ENCODE assay signal across 27 cellular contexts in the genomic region with DNA sequence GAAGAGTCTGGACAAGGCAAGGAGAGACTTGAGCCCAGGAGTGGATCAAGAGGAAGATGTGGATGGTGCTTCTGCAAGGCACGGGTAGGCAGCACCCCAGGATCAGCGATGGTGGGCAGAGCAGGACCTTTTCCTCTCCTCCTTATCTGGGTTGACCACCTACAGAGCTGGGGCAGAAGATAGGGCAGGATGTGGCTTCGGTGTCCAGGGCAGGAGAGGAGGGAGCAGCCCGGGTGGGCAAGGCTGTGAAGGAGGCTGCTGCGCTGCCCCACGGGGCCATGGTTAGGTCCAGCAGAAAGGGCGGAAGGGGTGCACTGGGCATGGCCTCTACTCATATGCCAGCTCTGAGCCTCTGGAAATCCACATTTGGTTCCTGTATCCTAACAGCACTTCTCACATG. TPM values are rescaled to one million over a fixed set of nuclear protein-coding genes. Genes with fewer than 3 reads are reported as not detected.
DNase-seq lines count a peak whose midpoint lies in the region; ATAC-seq and TF ChIP-seq lines count a peak whose summit lies in the region.
"Had no signal": no experiment of that assay in that cellular context is flagged by ENCODE, and none has a peak within 500 bp of the region (broad histone marks: within the 10 kb centered on the region; RNA-seq: fewer than 3 reads in every experiment).

No MANE protein-coding gene starts in this region.

- intact Hi-C loops in Right ventricle myocardium superior (cut with DNase I), result no loop called here
- intact Hi-C loops in left cardiac atrium (cut with DNase I), result no loop called here
- intact Hi-C loops in activated B cell treated with CpG ODN at 0.5 μM for 24 hours (cut with micrococcal nuclease), result no loop called here
- intact Hi-C loops in natural killer cell (cut with micrococcal nuclease), result no loop called here

- TF ChIP-seq CTCF in activated B cell treated with CpG ODN at 0.5 μM for 24 hours (IDR thresholded peaks at IDR 0.05), result no peak
- TF ChIP-seq CTCF in natural killer cell (IDR thresholded peaks at IDR 0.05), result no peak

- no peak overlapping the region for H3K4me3 Mint-ChIP-seq in activated B cell treated with CpG ODN at 0.5 μM for 24 hours
- H3K4me3 Mint-ChIP-seq in natural killer cell, result no peak overlapping the region
- no peak overlapping the region for H3K4me3 Mint-ChIP-seq in T-helper 2 cell treated with Interferon-gamma antibody and Interleukin-4, amounts not matched to agents 5 μg/mL and 100 μg/mL, for 36 hours
- H3K4me3 Mint-ChIP-seq: activated CD4-positive, alpha-beta T cell treated with anti-CD3 and anti-CD28 coated beads, Interleukin-2, amount 10 ng/mL, durations not matched to agents 7 days and 5 days; activated naive CD4-positive, alpha-beta T cell treated with anti-CD3 and anti-CD28 coated beads for 36 hours; endodermal cell; nephron progenitor cell had no signal

- H3K4me1 Mint-ChIP-seq in activated B cell treated with CpG ODN at 0.5 μM for 24 hours (peaks cover 28% of the 10 kb centered on the region), natural killer cell (peaks cover 45 to 47% of the 10 kb centered on the region in 2 donors)
- H3K4me1 Mint-ChIP-seq in T-helper 2 cell treated with Interferon-gamma antibody and Interleukin-4, amounts not matched to agents 5 μg/mL and 100 μg/mL, for 36 hours (ENCODE audit: low read depth), result peaks cover 29% of the 10 kb centered on the region

- peak overlapping the region; percentile 50 for H3K27ac Mint-ChIP-seq in activated B cell treated with CpG ODN at 0.5 μM for 24 hours
- H3K27ac Mint-ChIP-seq in natural killer cell, result peak overlapping the region in 1 of 2 donors; percentile 29
- no peak overlapping the region for H3K27ac Mint-ChIP-seq in T-helper 2 cell treated with Interferon-gamma antibody and Interleukin-4, amounts not matched to agents 5 μg/mL and 100 μg/mL, for 36 hours
- H3K27ac Mint-ChIP-seq: activated naive CD4-positive, alpha-beta T cell treated with anti-CD3 and anti-CD28 coated beads for 36 hours; nephron progenitor cell had no signal

- H3K27me3 Mint-ChIP-seq in activated B cell treated with CpG ODN at 0.5 μM for 24 hours (no peaks in the 10 kb centered on the region), natural killer cell (ENCODE audit: low read depth in 2 of 2) (peaks cover 0 to 6% of the 10 kb centered on the region in 2 donors)
- peaks cover 4% of the 10 kb centered on the region for H3K27me3 Mint-ChIP-seq in T-helper 2 cell treated with Interferon-gamma antibody and Interleukin-4, amounts not matched to agents 5 μg/mL and 100 μg/mL, for 36 hours (ENCODE audit: low read depth)
- H3K27me3 Mint-ChIP-seq: activated CD4-positive, alpha-beta T cell treated with anti-CD3 and anti-CD28 coated beads, Interleukin-2, amount 10 ng/mL, durations not matched to agents 7 days and 5 days had no signal

- ATAC-seq in Right ventricle myocardium superior (ENCODE audit: poor library complexity), result peak; percentile 17
- ATAC-seq in left cardiac atrium, result no peak
- no peak for ATAC-seq in activated B cell treated with CpG ODN at 0.5 μM for 24 hours (ENCODE audit: low read depth)
- ATAC-seq in natural killer cell, result peak in 2 of 3 donors; percentile 17 to 68
- ATAC-seq in GM19463 (IDR thresholded peaks at IDR 0.05; ENCODE audit: unreplicated experiment), result no peak
- ATAC-seq: A549, body of pancreas, lower lobe of right lung, SK-N-SH treated with all-trans-retinoic acid at 6 μM for 48 hours had no signal

- DNase-seq in Right ventricle myocardium superior (no peak), left cardiac atrium (no peak), activated B cell treated with CpG ODN at 0.5 μM for 24 hours (no peak), natural killer cell (no peak), substantia nigra (lab: John Stamatoyannopoulos, UW) (no peak), hepatic stellate cell (ENCODE audit: low spot score) (no peak)
- DNase-seq in T-helper 2 cell treated with Interferon-gamma antibody and Interleukin-4, amounts not matched to agents 5 μg/mL and 100 μg/mL, for 36 hours (ENCODE audit: low spot score), result no peak
- DNase-seq: activated CD4-positive, alpha-beta T cell treated with anti-CD3 and anti-CD28 coated beads, Interleukin-2, amount 10 ng/mL, durations not matched to agents 7 days and 5 days; activated naive CD4-positive, alpha-beta T cell treated with anti-CD3 and anti-CD28 coated beads for 36 hours; body of pancreas; dermis blood vessel endothelial cell; DMS153; endodermal cell; esophagus squamous epithelium; foreskin melanocyte; H7; heart right ventricle; Karpas-422; lower lobe of right lung; NCI-H1436; nephron progenitor cell; ovary; PC-9; stimulated activated naive CD4-positive, alpha-beta T cell treated with Interleukin-2 at 50 U/mL for 16 hours had no signal

- H3K27ac ChIP-seq in substantia nigra (ENCODE audit: low read depth, low read length, poor library complexity, severe bottlenecking), result no peak overlapping the region
- H3K27ac ChIP-seq: A549, body of pancreas, esophagus squamous epithelium, heart right ventricle, lower lobe of right lung, ovary, PC-9 had no signal

- H3K9me3 Mint-ChIP-seq in activated B cell treated with CpG ODN at 0.5 μM for 24 hours (no peaks in the 10 kb centered on the region), natural killer cell (no peaks in the 10 kb centered on the region)
- H3K9me3 Mint-ChIP-seq in T-helper 2 cell treated with Interferon-gamma antibody and Interleukin-4, amounts not matched to agents 5 μg/mL and 100 μg/mL, for 36 hours, result no peaks in the 10 kb centered on the region
- H3K9me3 Mint-ChIP-seq: activated CD4-positive, alpha-beta T cell treated with anti-CD3 and anti-CD28 coated beads, Interleukin-2, amount 10 ng/mL, durations not matched to agents 7 days and 5 days; activated naive CD4-positive, alpha-beta T cell treated with anti-CD3 and anti-CD28 coated beads for 36 hours; endodermal cell; nephron progenitor cell had no signal

- peaks cover 3% of the 10 kb centered on the region for H3K36me3 Mint-ChIP-seq in activated B cell treated with CpG ODN at 0.5 μM for 24 hours (ENCODE audit: low read depth)
- H3K36me3 Mint-ChIP-seq in natural killer cell, result no peaks in the 10 kb centered on the region
- H3K36me3 Mint-ChIP-seq in T-helper 2 cell treated with Interferon-gamma antibody and Interleukin-4, amounts not matched to agents 5 μg/mL and 100 μg/mL, for 36 hours (ENCODE audit: low read depth), result peaks cover 2% of the 10 kb centered on the region

- POLR2A ChIA-PET in activated B cell treated with CpG ODN at 0.5 μM for 24 hours (lab: Charles Lee), result no interaction called here

- CTCF ChIA-PET in activated B cell treated with CpG ODN at 0.5 μM for 24 hours (lab: Charles Lee), result no interaction called here

RNA-seq across cellular contexts. Expression of gene PARP12, which starts 20.0 kb away (rescaled TPM):
- total RNA-seq in Right ventricle myocardium superior, result 10.5 TPM
- 10 to 100 TPM; 15.1 to 25.5 TPM for total RNA-seq in left cardiac atrium
- total RNA-seq in activated B cell treated with CpG ODN at 0.5 μM for 24 hours, result 104 and 128 TPM in 2 replicates
- 100 to 1,000 TPM; 116 to 151 (median 130) TPM for total RNA-seq in natural killer cell

Comparison
In these comparisons a context has a peak if more than half of its experiments do, and no peak if none do; other contexts are left out.
1. ATAC-seq: peak in Right ventricle myocardium superior (single experiment) and natural killer cell (2 of 3); none in left cardiac atrium (0 of 2), activated B cell treated with CpG ODN at 0.5 μM for 24 hours (single experiment) and GM19463 (single experiment).